ENCODE assay signal across 1 cellular context in genomic region chr9:99298660-99299059, GRCh38.
TF ChIP-seq lines count a peak whose summit lies in the region.

No MANE protein-coding gene starts in this region.

TF ChIP-seq in H1, 55 proteins besides CTCF, POLR2A, EP300 and RAD21 (continued from another document):
- no peak for TF ChIP-seq ATF2 (IDR thresholded peaks at IDR 0.05; ENCODE audit: low read length)
- no peak for TF ChIP-seq TCF12 (IDR thresholded peaks at IDR 0.05; ENCODE audit: low read depth, low read length)
- no peak for TF ChIP-seq TEAD4 (IDR thresholded peaks at IDR 0.05; ENCODE audit: low read depth, low read length)
- no peak for TF ChIP-seq CEBPB (IDR thresholded peaks at IDR 0.05; ENCODE audit: low read depth, low read length)
- TF ChIP-seq BCL11A (IDR thresholded peaks at IDR 0.05; ENCODE audit: low read depth in 2 of 2, low read length in 2 of 2) = no peak
- no peak for TF ChIP-seq RNF2 (IDR thresholded peaks at IDR 0.05; ENCODE audit: borderline replicate concordance, low read depth, low read length, missing control alignments, poor library complexity, severe bottlenecking)
- TF ChIP-seq TAF7 (optimal IDR thresholded peaks at IDR 0.05; ENCODE audit: borderline replicate concordance, low read depth, low read length) = no peak
- no peak for TF ChIP-seq ZNF274 (IDR thresholded peaks at IDR 0.05; ENCODE audit: borderline replicate concordance, extremely low read depth, low read length)
- no peak for TF ChIP-seq SIRT6 (IDR thresholded peaks at IDR 0.05; ENCODE audit: low read length)
TF ChIP-seq in H1: peak in this region for 0.
